8 cellular contexts compared by ENCODE assay signal in the genomic region with DNA sequence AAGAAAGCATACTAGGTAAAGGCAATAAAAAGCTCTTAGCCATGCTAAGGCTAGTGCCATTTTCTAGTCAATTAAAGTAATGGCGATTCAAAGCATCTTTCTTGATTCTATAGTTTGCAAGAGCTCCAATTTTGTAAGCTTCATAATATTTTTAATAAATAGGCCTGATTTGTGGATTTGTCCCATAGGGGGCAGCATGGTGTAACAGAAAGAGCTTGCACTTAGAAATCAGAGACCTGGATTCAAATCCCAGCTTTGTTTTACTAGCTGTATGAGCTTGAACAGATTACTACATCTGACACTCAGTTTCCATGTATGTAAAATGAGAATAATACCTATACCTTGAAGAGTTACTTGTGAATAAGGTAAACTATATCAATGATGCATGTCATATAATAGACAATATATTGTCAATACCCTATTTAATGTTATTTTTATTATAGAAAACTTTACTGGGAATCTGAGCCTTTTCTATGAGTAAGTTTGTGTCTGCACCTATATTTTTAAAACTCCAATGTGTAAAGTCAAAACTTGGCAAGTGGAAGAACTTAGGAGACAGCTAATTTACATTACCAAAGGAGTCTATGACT.
DNase-seq lines count a peak whose midpoint lies in the region; ATAC-seq and TF ChIP-seq lines count a peak whose summit lies in the region.

No MANE protein-coding gene starts in this region.

- CTCF ChIA-PET in AG04449 (lab: Yijun Ruan, JAX) = interaction anchor here (0.7 to 4.3 kb wide), 17 partner anchors 9 to 373 kb away, joined by 3 to 49 read pairs (median 4); no protein-coding TSS in a partner anchor

- ATAC-seq in GM19351 (IDR thresholded peaks at IDR 0.05; ENCODE audit: unreplicated experiment) (no peak), HG02884 (IDR thresholded peaks at IDR 0.05; ENCODE audit: unreplicated experiment) (no peak)

- TF ChIP-seq CTCF in AG04449 (IDR thresholded peaks at IDR 0.05; ENCODE audit: insufficient read depth, low read length, missing control alignments) = peak; percentile 23
- peak; percentile 17 for TF ChIP-seq CTCF in GM13977 (IDR thresholded peaks at IDR 0.05; ENCODE audit: extremely low read depth, insufficient read depth, missing control alignments)
- peak; percentile 36 for TF ChIP-seq CTCF in fibroblast of villous mesenchyme (IDR thresholded peaks at IDR 0.05; ENCODE audit: insufficient read depth, low read depth, low read length)

- no peak overlapping the region for H3K4me3 ChIP-seq in AG04449 (ENCODE audit: low read depth, low read length)
- no peak overlapping the region for H3K4me3 ChIP-seq in fibroblast of villous mesenchyme (ENCODE audit: low read depth, low read length)

- no peak for DNase-seq in AG04449 (ENCODE audit: low read depth, low spot score)
- DNase-seq in GM13977 (ENCODE audit: low spot score) = no peak
- DNase-seq in RPMI8226 = peak; percentile 31
- DNase-seq in fibroblast of villous mesenchyme (ENCODE audit: low read depth) = peak; percentile 30
- DNase-seq in NCI-H524 treated with DMSO at 0.1 percent for 48 hours (lab: John Stamatoyannopoulos, UW) = no peak
- DNase-seq in DMS153 (lab: John Stamatoyannopoulos, UW) = no peak

- in situ Hi-C loops in GM13977 (cut with MboI; ENCODE audit: low pct_unique_long_range_greater_than_20kb, low sequenced_read_pairs, unreplicated experiment) = no loop called here

- POLR2A ChIA-PET in AG04449 (lab: Yijun Ruan, JAX) = no interaction called here

Comparison
In these comparisons a context has a peak if more than half of its experiments do, and no peak if none do; other contexts are left out.
1. DNase-seq: peak in RPMI8226 (single experiment) and fibroblast of villous mesenchyme (single experiment); none in AG04449 (single experiment), GM13977 (single experiment), NCI-H524 treated with DMSO at 0.1 percent for 48 hours (single experiment) and DMS153 (single experiment).
2. Peak in every context shown above with its lines, with median percentiles within 50 percentile points of each other: CTCF ChIP-seq.